23 cellular contexts compared by ENCODE assay signal in the genomic region with DNA sequence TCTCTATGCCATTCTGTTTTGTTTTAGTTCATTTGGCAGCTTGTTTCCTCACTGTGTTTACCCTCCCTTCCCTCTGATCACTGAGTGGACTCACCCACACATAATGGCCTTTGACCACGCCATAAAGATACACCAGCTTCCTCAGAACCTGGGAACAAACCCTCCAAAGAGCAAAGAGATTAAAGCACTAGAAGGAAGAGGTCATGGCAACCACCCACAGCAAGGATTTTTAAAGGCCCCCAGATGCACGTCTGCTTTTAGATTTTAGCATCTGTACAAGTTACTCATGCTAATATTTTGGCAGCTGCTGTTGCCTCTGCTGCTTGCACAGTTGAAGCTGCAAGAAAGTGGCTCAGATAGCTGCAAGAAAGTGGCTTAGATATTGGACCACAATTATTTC. TPM values are rescaled to one million over a fixed set of nuclear protein-coding genes. Genes with fewer than 3 reads are reported as not detected.
DNase-seq lines count a peak whose midpoint lies in the region; FAIRE-seq and TF ChIP-seq lines count a peak whose summit lies in the region.
"Had no signal": no experiment of that assay in that cellular context is flagged by ENCODE, and none has a peak within 500 bp of the region (broad histone marks: within the 10 kb centered on the region; RNA-seq: fewer than 3 reads in every experiment).

No MANE protein-coding gene starts in this region.

- no peaks in the 10 kb centered on the region for H3K79me1 ChIP-seq in mesenchymal stem cell (replicated peaks; ENCODE audit: low read length, poor library complexity, severe bottlenecking)
- no peaks in the 10 kb centered on the region for H3K79me1 ChIP-seq in neuronal stem cell (ENCODE audit: low read depth, low read length)

- H3K4me2 ChIP-seq in mesenchymal stem cell (ENCODE audit: low read length, poor library complexity, severe bottlenecking) (no peak overlapping the region), neuronal stem cell (ENCODE audit: insufficient read depth, low read length, poor library complexity, severe bottlenecking) (no peak overlapping the region)

- H3K4me1 ChIP-seq in mesenchymal stem cell (ENCODE audit: control insufficient read depth, insufficient read depth, low read depth, low read length) (no peaks in the 10 kb centered on the region), transverse colon (peaks cover 0 to 22% (median 11%) of the 10 kb centered on the region in 4 donors), neuronal stem cell (ENCODE audit: control insufficient read depth in 2 of 2, insufficient read depth in 1 of 2, low read depth in 1 of 2, low read length in 2 of 2) (peaks cover 0 to 2% of the 10 kb centered on the region in 2 donors)

- H3K27ac ChIP-seq in mesenchymal stem cell (ENCODE audit: low read length, poor library complexity, severe bottlenecking) (no peak overlapping the region), transverse colon (peak overlapping the region; percentile 1 to 74 (median 59)), neuronal stem cell (replicated peaks; ENCODE audit: low read length) (no peak overlapping the region)
- H3K27ac ChIP-seq: 22Rv1 had no signal

- H3K18ac ChIP-seq in mesenchymal stem cell (ENCODE audit: low read depth in 1 of 2, low read length in 2 of 2) (no peak overlapping the region), neuronal stem cell (ENCODE audit: low read length) (no peak overlapping the region)

- H3K14ac ChIP-seq in mesenchymal stem cell (ENCODE audit: low read length in 2 of 2) (no peak overlapping the region), neuronal stem cell (ENCODE audit: low read length) (no peak overlapping the region)

- H3K23ac ChIP-seq in mesenchymal stem cell (ENCODE audit: low read length in 2 of 2) = no peak overlapping the region
- no peak overlapping the region for H3K23ac ChIP-seq in neuronal stem cell (ENCODE audit: low read depth, low read length, poor library complexity)

- H3K36me3 ChIP-seq in mesenchymal stem cell (ENCODE audit: control insufficient read depth in 1 of 2, insufficient read depth in 2 of 2, low read depth in 1 of 2, low read length in 2 of 2) (no peaks in the 10 kb centered on the region), transverse colon (no peaks in the 10 kb centered on the region), neuronal stem cell (replicated peaks in 1 of 2; ENCODE audit: control insufficient read depth in 2 of 2, insufficient read depth in 2 of 2, low read length in 2 of 2) (no peaks in the 10 kb centered on the region)
- H3K36me3 ChIP-seq: Peyer's patch had no signal

- H2BK120ac ChIP-seq in mesenchymal stem cell (ENCODE audit: low read depth, low read length) = no peak overlapping the region
- H2BK120ac ChIP-seq in neuronal stem cell (ENCODE audit: low read depth, low read length) = no peak overlapping the region

- no peak for TF ChIP-seq EP300 in transverse colon (IDR thresholded peaks at IDR 0.05; ENCODE audit: low read depth)

- no peak overlapping the region for H2BK12ac ChIP-seq in mesenchymal stem cell (ENCODE audit: low read length in 2 of 2)
- H2BK12ac ChIP-seq in neuronal stem cell (ENCODE audit: low read length) = no peak overlapping the region

- H3K4ac ChIP-seq in mesenchymal stem cell (ENCODE audit: low read depth in 1 of 2, low read length in 2 of 2) = peak overlapping the region in 1 of 2 experiments; percentile 30
- no peak overlapping the region for H3K4ac ChIP-seq in neuronal stem cell (ENCODE audit: low read length)

- no peak for TF ChIP-seq POLR2A in transverse colon (IDR thresholded peaks at IDR 0.05)

- in situ Hi-C loops in transverse colon (cut with MboI; ENCODE audit: low pct_ligation_motif_present in 1 of 4, low pct_unique_long_range_greater_than_20kb in 1 of 4, low sequenced_read_pairs in 3 of 4) = no loop called here

- H3K27me3 ChIP-seq in mesenchymal stem cell (ENCODE audit: control insufficient read depth in 1 of 2, insufficient read depth in 1 of 2, low read length in 2 of 2) (no peaks in the 10 kb centered on the region), transverse colon (no peaks in the 10 kb centered on the region), neuronal stem cell (ENCODE audit: control insufficient read depth in 3 of 3, insufficient read depth in 3 of 3, low read depth in 1 of 3, low read length in 3 of 3) (no peaks in the 10 kb centered on the region)
- H3K27me3 ChIP-seq: Peyer's patch had no signal

- H4K8ac ChIP-seq in mesenchymal stem cell (ENCODE audit: low read length) (no peak overlapping the region), neuronal stem cell (ENCODE audit: low read depth, low read length) (no peak overlapping the region)

- WGBS in mesenchymal stem cell = 21% methylated on average over 2 of the region's 2 CpGs
- 18 to 25% methylated on average over 1 to 2 of the region's 2 CpGs for WGBS in transverse colon (ENCODE audit: low coverage in 1 of 2), 2 donors
- no CpG with 5 or more reads among the region's 2 CpGs for WGBS in neuronal stem cell (ENCODE audit: extremely low coverage in 2 of 2, insufficient read length in 2 of 2, insufficient replicate concordance in 1 of 2), 2 donors

- H2AK5ac ChIP-seq in mesenchymal stem cell (ENCODE audit: low read length, severe bottlenecking) = no peak overlapping the region
- H2AK5ac ChIP-seq in neuronal stem cell (ENCODE audit: low read depth, low read length) = no peak overlapping the region

- intact Hi-C loops in transverse colon (cut with DNase I; ENCODE audit: low total_unique reads) = no loop called here

- H3K4me3 ChIP-seq in mesenchymal stem cell (ENCODE audit: insufficient read depth in 1 of 2, low read depth in 1 of 2, low read length in 2 of 2) (no peak overlapping the region), transverse colon (no peak overlapping the region), neuronal stem cell (ENCODE audit: low read length in 2 of 2) (no peak overlapping the region)
- H3K4me3 ChIP-seq: Peyer's patch had no signal

- H4K91ac ChIP-seq in mesenchymal stem cell (ENCODE audit: low read length) (peak overlapping the region; percentile 50), neuronal stem cell (ENCODE audit: low read depth, low read length, poor library complexity) (no peak overlapping the region)

- DNase-seq in DMS 273 (lab: John Stamatoyannopoulos, UW; ENCODE audit: unreplicated experiment) = peak; percentile 12
- DNase-seq in DMS 273 treated with DMSO at 0.1 percent for 48 hours (lab: John Stamatoyannopoulos, UW) = no peak
- DNase-seq in mesenchymal stem cell = no peak
- DNase-seq in transverse colon = peak; percentile 58
- DNase-seq in COR-L47 (lab: John Stamatoyannopoulos, UW) = no peak
- DNase-seq in NCI-H2196 (lab: John Stamatoyannopoulos, UW; ENCODE audit: unreplicated experiment) = no peak
- DNase-seq in neuronal stem cell (ENCODE audit: low spot score) = no peak
- DNase-seq: AML-193; DMS153; GDM1; KBM-7; MV-4-11; NCI-H1417 treated with DMSO at 0.1 percent for 48 hours; NCI-H2029; NCI-H446 treated with DMSO at 0.1 percent for 48 hours; NCI-H748 treated with DMSO at 0.1 percent for 48 hours; NK-92 treated with Interleukin-12 subunit alpha and Interleukin-12 subunit beta, amount 100 ng/mL, for 24 hours had no signal

- TF ChIP-seq CTCF in transverse colon (IDR thresholded peaks at IDR 0.05) = no peak

- FAIRE-seq in endometrium (lab: Jason Lieb, UNC) = peak; percentile 50
- FAIRE-seq: H1 had no signal

- H2BK15ac ChIP-seq in mesenchymal stem cell (ENCODE audit: low read depth, poor library complexity, severe bottlenecking) (no peak overlapping the region), neuronal stem cell (ENCODE audit: low read length) (no peak overlapping the region)

- H2BK5ac ChIP-seq in mesenchymal stem cell (ENCODE audit: low read depth, low read length, poor library complexity, severe bottlenecking) (no peak overlapping the region), neuronal stem cell (ENCODE audit: low read length) (no peak overlapping the region)

- H3K9ac ChIP-seq in mesenchymal stem cell (ENCODE audit: low read length) (no peak overlapping the region), neuronal stem cell (ENCODE audit: low read depth, low read length, poor library complexity) (no peak overlapping the region)

- H2AFZ ChIP-seq in mesenchymal stem cell (ENCODE audit: low read depth, low read length) (no peak overlapping the region), neuronal stem cell (ENCODE audit: low read length) (no peak overlapping the region)

- H3K9me3 ChIP-seq in mesenchymal stem cell (ENCODE audit: control insufficient read depth, low read length) = no peaks in the 10 kb centered on the region
- no peaks in the 10 kb centered on the region for H3K9me3 ChIP-seq in transverse colon
- H3K9me3 ChIP-seq in neuronal stem cell (replicated peaks in 1 of 2; ENCODE audit: control insufficient read depth in 2 of 2, insufficient read depth in 1 of 2, low read depth in 1 of 2, low read length in 2 of 2) = no peaks in the 10 kb centered on the region
- H3K9me3 ChIP-seq: Peyer's patch had no signal

RNA-seq across cellular contexts. Expression of gene CADPS, which starts 47.9 kb away (rescaled TPM):
- polyA plus RNA-seq in mesenchymal stem cell (2013, experiment 1 of 2) = 0.03 TPM
- 0.07 TPM for polyA plus RNA-seq in mesenchymal stem cell (2013, experiment 2 of 2)
- total RNA-seq in transverse colon = 10 to 100 TPM in 2 of 4 donors, 1 to 10 TPM in 2; 1.9 to 22.7 (median 8.9) TPM
- polyA plus RNA-seq in neuronal stem cell (2013, experiment 1 of 2) = 1.5 TPM
- polyA plus RNA-seq in neuronal stem cell (2013, experiment 2 of 2) = 1.3 TPM
- total RNA-seq: Daoy, SK-MEL-5 had no signal

Comparison
In these comparisons a context has a peak if more than half of its experiments do, and no peak if none do; other contexts are left out.
1. DNase-seq: peak in DMS 273 (single experiment) and transverse colon (single experiment); none in DMS 273 treated with DMSO at 0.1 percent for 48 hours (single experiment), mesenchymal stem cell (single experiment), COR-L47 (single experiment), NCI-H2196 (single experiment) and neuronal stem cell (single experiment).
2. H3K27ac ChIP-seq: peak in transverse colon (4 of 4); none in mesenchymal stem cell (single experiment) and neuronal stem cell (single experiment).